ENCODE assay signal across 8 cellular contexts in genomic region chr4:52721968-52722814, GRCh38. TPM values are rescaled to one million over a fixed set of nuclear protein-coding genes. Genes with fewer than 3 reads are reported as not detected.
A peak's percentile ranks its signal among the peaks of the same experiment; 100 is the strongest.
DNase-seq lines count a peak whose midpoint lies in the region; ATAC-seq and TF ChIP-seq lines count a peak whose summit lies in the region.

No MANE protein-coding gene starts in this region.

- peaks cover 14% of the 10 kb centered on the region for H3K36me3 Mint-ChIP-seq in CD8-positive, alpha-beta T cell
- H3K36me3 Mint-ChIP-seq in endothelial cell (ENCODE audit: low read depth, unreplicated experiment), result peaks cover 4% of the 10 kb centered on the region

- H3K27me3 ChIP-seq in CD8-positive, alpha-beta T cell (ENCODE audit: insufficient read depth, low read length), result no peaks in the 10 kb centered on the region

- H3K27ac ChIP-seq in CD8-positive, alpha-beta T cell (ENCODE audit: low read depth, low read length), result peak overlapping the region; percentile 67
- peak overlapping the region; percentile 70 for H3K27ac ChIP-seq in mesodermal cell (ENCODE audit: low read depth, low read length, severe bottlenecking)

- H3K9me3 ChIP-seq in CD8-positive, alpha-beta T cell (ENCODE audit: low read length), result no peaks in the 10 kb centered on the region
- no peaks in the 10 kb centered on the region for H3K9me3 ChIP-seq in mesodermal cell (ENCODE audit: control insufficient read depth, low read length)

- H3K36me3 ChIP-seq in CD8-positive, alpha-beta T cell (ENCODE audit: insufficient read depth, low read length), result no peaks in the 10 kb centered on the region
- peaks cover 24% of the 10 kb centered on the region for H3K36me3 ChIP-seq in mesodermal cell (ENCODE audit: control insufficient read depth, insufficient read depth, low read length)

- intact Hi-C loops in CD8-positive, alpha-beta T cell (cut with DNase I, micrococcal nuclease), result loop anchor here (1.0 to 5.0 kb wide), 6 partner anchors 10 to 880 kb away; partner anchors contain the start of genes DCUN1D4 (in 1 of the 2), RASL11B (in 1 of the 2), SCFD2 (in 1 of the 2) and USP46 (in 1 of the 2)

- no peak for TF ChIP-seq CTCF in CD8-positive, alpha-beta T cell (IDR thresholded peaks at IDR 0.05)
- TF ChIP-seq CTCF in endothelial cell (IDR thresholded peaks at IDR 0.05; ENCODE audit: unreplicated experiment), result no peak

- peak; percentile 74 to 91 (median 85) for DNase-seq in CD8-positive, alpha-beta T cell
- peak; percentile 94 for DNase-seq in HPDE6-E6E7 (ENCODE audit: extremely low spot score)
- peak; percentile 93 for DNase-seq in NOMO-1 treated with DMSO at 0.1 percent for 48 hours (lab: John Stamatoyannopoulos, UW; ENCODE audit: unreplicated experiment)
- peak; percentile 84 for DNase-seq in activated CD8-positive, alpha-beta memory T cell treated with anti-CD3 and anti-CD28 coated beads, Interleukin-2, amount 50 U/mL, for 4 hours
- peak; percentile 86 for DNase-seq in endothelial cell (ENCODE audit: low spot score)
- peak; percentile 63 for DNase-seq in stimulated activated CD8-positive, alpha-beta memory T cell treated with anti-CD3 and anti-CD28 coated beads, Interleukin-15, amount 100 ng/mL, for 24 hours (ENCODE audit: low read depth)

- peaks cover 5% of the 10 kb centered on the region for H3K27me3 Mint-ChIP-seq in CD8-positive, alpha-beta T cell (ENCODE audit: low read depth)
- H3K27me3 Mint-ChIP-seq in endothelial cell (ENCODE audit: unreplicated experiment), result peaks cover 5% of the 10 kb centered on the region

- H3K4me1 Mint-ChIP-seq in CD8-positive, alpha-beta T cell (ENCODE audit: low read depth), result peaks cover 11% of the 10 kb centered on the region
- H3K4me1 Mint-ChIP-seq in endothelial cell (ENCODE audit: unreplicated experiment), result peaks cover 3% of the 10 kb centered on the region

- 20 to 32% methylated on average over 33 to 44 of the region's 56 CpGs for WGBS in mesodermal cell (ENCODE audit: insufficient coverage in 2 of 2), 2 experiments

- no peaks in the 10 kb centered on the region for H3K9me3 Mint-ChIP-seq in CD8-positive, alpha-beta T cell
- no peaks in the 10 kb centered on the region for H3K9me3 Mint-ChIP-seq in endothelial cell (ENCODE audit: unreplicated experiment)

- peak overlapping the region; percentile 87 for H3K4me3 ChIP-seq in CD8-positive, alpha-beta T cell (ENCODE audit: low read depth, low read length)
- H3K4me3 ChIP-seq in mesodermal cell (ENCODE audit: extremely low read depth, insufficient read depth, low read length, poor library complexity, severe bottlenecking), result peak overlapping the region; percentile 38

- H3K4me3 Mint-ChIP-seq in CD8-positive, alpha-beta T cell, result peak overlapping the region; percentile 85
- peak overlapping the region; percentile 84 for H3K4me3 Mint-ChIP-seq in endothelial cell (ENCODE audit: unreplicated experiment)

- POLR2A ChIA-PET in CD8-positive, alpha-beta T cell (lab: Charles Lee), result interaction anchor here (0.7 to 3.2 kb wide), 5 partner anchors 10 to 880 kb away, joined by 3 to 89 read pairs (median 3); partner anchors contain the start of gene DCUN1D4

- CTCF ChIA-PET in CD8-positive, alpha-beta T cell (lab: Charles Lee), result interaction anchor here (0.7 to 1.6 kb wide), 4 partner anchors 10 to 75 kb away, joined by 3 to 6 read pairs (median 4); no protein-coding TSS in a partner anchor

- H3K27ac Mint-ChIP-seq in CD8-positive, alpha-beta T cell, result peak overlapping the region; percentile 90
- H3K27ac Mint-ChIP-seq in endothelial cell (ENCODE audit: unreplicated experiment), result peak overlapping the region; percentile 87

- ATAC-seq in CD8-positive, alpha-beta T cell, result peak; percentile 97
- ATAC-seq in GM19463 (IDR thresholded peaks at IDR 0.05; ENCODE audit: unreplicated experiment), result peak; percentile 91

- peaks cover 9% of the 10 kb centered on the region for H3K4me1 ChIP-seq in CD8-positive, alpha-beta T cell (ENCODE audit: insufficient read depth, low read length)
- H3K4me1 ChIP-seq in mesodermal cell (ENCODE audit: control insufficient read depth, insufficient read depth, low read length, poor library complexity, severe bottlenecking), result no peaks in the 10 kb centered on the region

RNA-seq across cellular contexts. Expression of gene ERVMER34-1, which starts 29.0 kb away (rescaled TPM):
- not detected for total RNA-seq in CD8-positive, alpha-beta T cell
- 0.44 TPM for total RNA-seq in endothelial cell (ENCODE audit: unreplicated experiment)
- polyA plus RNA-seq in mesodermal cell (2013, experiment 1 of 2), result 0.81 TPM
- polyA plus RNA-seq in mesodermal cell (2013, experiment 2 of 2), result 1.1 TPM

Comparison
In these comparisons a context has a peak if more than half of its experiments do, and no peak if none do; other contexts are left out.
1. Peak in every context shown above with its lines: DNase-seq, ATAC-seq, H3K4me3 ChIP-seq and H3K27ac ChIP-seq.